8 cellular contexts compared by ENCODE assay signal in the genomic region with DNA sequence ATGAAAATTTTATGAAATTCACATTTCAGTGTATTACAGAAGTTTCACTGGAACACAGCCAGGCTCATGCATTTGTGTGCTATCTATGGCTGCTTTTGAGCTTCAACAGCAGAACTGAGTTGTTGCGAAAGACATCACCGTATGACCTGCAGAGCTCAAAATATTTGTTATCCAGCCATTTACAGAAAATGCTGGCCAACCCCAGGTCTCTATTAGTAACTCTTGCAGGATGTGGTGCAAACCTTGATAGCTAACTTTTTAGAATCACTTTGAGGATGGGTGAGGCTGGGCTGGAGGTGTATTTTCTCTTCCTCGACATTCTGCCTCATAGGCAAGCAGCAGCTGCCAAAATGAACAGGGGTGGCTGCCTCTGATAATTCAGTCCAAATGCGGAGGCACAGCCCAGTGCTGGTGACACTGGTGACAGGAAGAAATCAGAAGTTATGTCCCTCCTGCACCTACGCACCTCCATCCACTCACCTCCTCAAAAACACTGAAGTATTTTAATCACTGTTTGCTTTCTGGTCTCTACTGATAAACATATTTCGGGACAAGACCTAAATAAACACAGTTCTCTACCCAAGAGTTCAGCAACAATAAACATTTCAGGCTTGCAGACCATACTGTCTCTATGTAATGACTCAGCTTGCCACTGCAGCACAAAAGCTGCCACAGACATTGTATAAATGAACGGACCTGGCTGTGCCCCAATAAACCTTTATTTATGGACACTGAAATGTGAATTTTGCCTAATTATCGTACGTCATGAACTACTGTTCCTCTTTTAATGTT. TPM values are rescaled to one million over a fixed set of nuclear protein-coding genes. Genes with fewer than 3 reads are reported as not detected.
DNase-seq lines count a peak whose midpoint lies in the region; ATAC-seq and TF ChIP-seq lines count a peak whose summit lies in the region.

No MANE protein-coding gene starts in this region.

- H3K4me1 ChIP-seq in ascending aorta (peaks cover 22 to 62% of the 10 kb centered on the region in 2 donors), upper lobe of left lung (peaks cover 51 to 74% (median 67%) of the 10 kb centered on the region in 4 donors)

- DNase-seq in AG04450 (ENCODE audit: low read depth, low spot score) (no peak), HUDEP-2 (lab: John Stamatoyannopoulos, UW; ENCODE audit: unreplicated experiment in 76 of 76) (peak in 66 of 76 experiments; percentile 7 to 76 (median 46)), ascending aorta (ENCODE audit: low spot score in 2 of 2) (peak in 1 of 2 donors; percentile 67), kidney tubule cell (ENCODE audit: low spot score) (peak; percentile 24), upper lobe of left lung (peak in 1 of 2 donors; percentile 47), putamen (ENCODE audit: low spot score) (no peak)

- H3K27ac ChIP-seq in AG04450 (ENCODE audit: low read depth, low read length) (peak overlapping the region; percentile 98), ascending aorta (peak overlapping the region; percentile 64 to 84), upper lobe of left lung (peak overlapping the region; percentile 40 to 64 (median 52))

- H3K27me3 ChIP-seq in AG04450 (ENCODE audit: control insufficient read depth, insufficient read depth, low read length) = no peaks in the 10 kb centered on the region
- H3K27me3 ChIP-seq in ascending aorta = no peaks in the 10 kb centered on the region
- no peaks in the 10 kb centered on the region for H3K27me3 ChIP-seq in upper lobe of left lung

- ATAC-seq in upper lobe of left lung (ENCODE audit: low FRiP score in 2 of 2) = peak; percentile 43 to 50
- ATAC-seq in HG03045 (IDR thresholded peaks at IDR 0.05; ENCODE audit: unreplicated experiment) = no peak
- ATAC-seq in HG03469 (IDR thresholded peaks at IDR 0.05; ENCODE audit: unreplicated experiment) = no peak

- no peaks in the 10 kb centered on the region for H3K9me3 ChIP-seq in AG04450 (ENCODE audit: control insufficient read depth, insufficient read depth, low read length)
- no peaks in the 10 kb centered on the region for H3K9me3 ChIP-seq in ascending aorta
- H3K9me3 ChIP-seq in upper lobe of left lung = no peaks in the 10 kb centered on the region

- intact Hi-C loops in ascending aorta (cut with DNase I) = loop anchor here (5.0 kb wide), 1 partner anchor 46 kb away; no protein-coding TSS in a partner anchor

- WGBS in upper lobe of left lung, 2 donors = 18 to 22% methylated on average over 9 of the region's 9 CpGs

- CTCF ChIA-PET in AG04450 (lab: Charles Lee) = interaction anchor here (1.0 kb wide), 1 partner anchor 239 kb away, joined by 3 read pairs; no protein-coding TSS in a partner anchor

- H3K4me3 ChIP-seq in AG04450 (ENCODE audit: low read depth, low read length) (peak overlapping the region; percentile 37), ascending aorta (peak overlapping the region; percentile 18 to 21), upper lobe of left lung (no peak overlapping the region)

- POLR2A ChIA-PET in AG04450 (lab: Yijun Ruan, JAX) = interaction anchor here (0.9 to 2.1 kb wide), 4 partner anchors 47 to 134 kb away, joined by 3 to 19 read pairs (median 5); no protein-coding TSS in a partner anchor

- TF ChIP-seq EP300 in upper lobe of left lung (IDR thresholded peaks at IDR 0.05) = no peak

- TF ChIP-seq POLR2A in upper lobe of left lung (IDR thresholded peaks at IDR 0.05) = no peak

- H3K36me3 ChIP-seq in ascending aorta = no peaks in the 10 kb centered on the region
- no peaks in the 10 kb centered on the region for H3K36me3 ChIP-seq in upper lobe of left lung

- TF ChIP-seq CTCF in AG04450 (IDR thresholded peaks at IDR 0.05; ENCODE audit: low read depth, low read length) (no peak), ascending aorta (IDR thresholded peaks at IDR 0.05) (no peak), upper lobe of left lung (IDR thresholded peaks at IDR 0.05) (no peak)

RNA-seq across cellular contexts. Expression of gene ARHGAP17, which starts 28.5 kb away (rescaled TPM):
- 53.7 and 65.9 TPM in 2 replicates for polyA plus RNA-seq in AG04450 (2011; rRNA removed)
- polyA minus RNA-seq in AG04450 (2011; rRNA and poly(A)+ RNA removed) = 66.7 and 69.8 TPM in 2 replicates
- total RNA-seq in ascending aorta (133 TPM), upper lobe of left lung (10 to 100 TPM; 45.1 to 86.6 (median 54.6) TPM)

Comparison
In these comparisons a context has a peak if more than half of its experiments do, and no peak if none do; other contexts are left out.
1. DNase-seq: peak in HUDEP-2 (66 of 76) and kidney tubule cell (single experiment); none in AG04450 (single experiment) and putamen (single experiment).
2. H3K4me3 ChIP-seq: peak in AG04450 (single experiment) and ascending aorta (2 of 2); none in upper lobe of left lung (0 of 4).
3. ATAC-seq: peak in upper lobe of left lung (2 of 2); none in HG03045 (single experiment) and HG03469 (single experiment).
4. Peak in every context shown above with its lines, with median percentiles within 50 percentile points of each other: H3K27ac ChIP-seq.